9 cellular contexts compared by ENCODE assay signal in genomic region chr18:44862112-44862511, GRCh38.
"Had no signal": no experiment of that assay in that cellular context is flagged by ENCODE, and none has a peak within 500 bp of the region (broad histone marks: within the 10 kb centered on the region; RNA-seq: fewer than 3 reads in every experiment).

No MANE protein-coding gene starts in this region.

- ATAC-seq: GM23338, HepG2, K562 had no signal

- H3K27ac Mint-ChIP-seq: GM23338, H9 had no signal

- H3K4me3 Mint-ChIP-seq: GM23338, H9 had no signal

- H3K4me3 ChIP-seq: GM23338, K562 had no signal

- H3K27ac ChIP-seq: HL-60 had no signal

- DNase-seq: H9, HCEC 1CT, IMR-90 had no signal

- H3K9me3 Mint-ChIP-seq: GM23338, H9 had no signal

- FAIRE-seq: H1, H54, HepG2, K562 had no signal
